Comparison of ENCODE assay signal across 20 cellular contexts in the genomic region with DNA sequence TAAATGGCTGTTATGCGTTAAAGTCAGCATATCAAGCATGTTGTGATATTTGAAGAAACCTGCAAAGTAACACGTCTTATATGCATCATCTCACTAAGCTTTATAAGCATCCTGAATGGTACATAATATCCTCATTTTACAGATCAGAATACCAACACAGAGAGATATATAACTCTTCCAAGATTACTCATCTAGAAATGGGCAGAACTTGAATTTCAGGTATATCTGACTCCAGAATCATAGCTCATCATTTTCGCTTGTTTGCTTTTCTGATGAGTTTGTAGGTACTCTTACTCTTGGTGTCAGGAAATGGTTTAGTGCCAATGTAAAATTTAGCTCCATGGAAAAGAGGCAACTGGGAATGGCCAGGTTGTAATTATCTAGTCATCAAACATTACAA.
"Had no signal": no experiment of that assay in that cellular context is flagged by ENCODE, and none has a peak within 500 bp of the region (broad histone marks: within the 10 kb centered on the region; RNA-seq: fewer than 3 reads in every experiment).

No MANE protein-coding gene starts in this region.

- ATAC-seq: Right ventricle myocardium inferior had no signal

- DNase-seq: KBM-7; MG63; NCI-H1092; NCI-H1105 treated with DMSO at 0.1 percent for 48 hours; NCI-H1417 treated with DMSO at 0.1 percent for 48 hours; NCI-H146; NCI-H1694 treated with DMSO at 0.1 percent for 48 hours; NCI-H1930; NCI-H2081; NCI-H2107; NCI-H2227 treated with DMSO at 0.1 percent for 48 hours; NCI-H524; NCI-H526 treated with DMSO at 0.1 percent for 48 hours; NCI-H748 treated with DMSO at 0.1 percent for 48 hours; NK-92 treated with Interleukin-12 subunit alpha and Interleukin-12 subunit beta, amount 100 ng/mL, for 24 hours; PC-9; Peyer's patch; SHP77 treated with DMSO at 0.1 percent for 48 hours; SJCRH30 had no signal
